22 cellular contexts compared by ENCODE assay signal in genomic region chr2:68041704-68042245, GRCh38.
"Had no signal": no experiment of that assay in that cellular context is flagged by ENCODE, and none has a peak within 500 bp of the region (broad histone marks: within the 10 kb centered on the region; RNA-seq: fewer than 3 reads in every experiment).

No MANE protein-coding gene starts in this region.

- H3K27me3 ChIP-seq: hepatocyte, spleen, stomach, transverse colon had no signal

- H3K4me1 ChIP-seq: spleen had no signal

- H3K9me3 ChIP-seq: spleen, stomach, thoracic aorta, transverse colon had no signal

- H3K4me1 Mint-ChIP-seq: endodermal cell; neural crest cell; stimulated activated memory B cell treated with anti-CD40 and anti-IgM and Interleukin-4, amounts not matched to agents 10 μg/mL and 1 μg/mL and 100 μg/mL, for 72 hours had no signal

- DNase-seq: effector CD4-positive, alpha-beta T cell; endodermal cell; erythroblast; foreskin melanocyte; head of caudate nucleus; kidney; left colon; mesendoderm; naive thymus-derived CD4-positive, alpha-beta T cell; posterior cingulate gyrus; spleen; stimulated activated CD4-positive, alpha-beta T cell treated with anti-CD3 and anti-CD28 coated beads, Interleukin-15, amount 100 ng/mL, for 24 hours; stimulated activated CD4-positive, alpha-beta T cell treated with anti-CD3 and anti-CD28 coated beads, Interleukin-1b, Interleukin-23, amount 100 ng/mL, for 48 hours; stimulated activated CD4-positive, alpha-beta T cell treated with anti-CD3 and anti-CD28 coated beads, Interleukin-4, amount 100 ng/mL, for 24 hours; stomach; substantia nigra; transverse colon had no signal

- H3K27me3 Mint-ChIP-seq: naive thymus-derived CD4-positive, alpha-beta T cell; stimulated activated memory B cell treated with anti-CD40 and anti-IgM and Interleukin-4, amounts not matched to agents 10 μg/mL and 1 μg/mL and 100 μg/mL, for 72 hours had no signal

- H3K27ac ChIP-seq: coronary artery, hepatocyte, spleen, stomach, thoracic aorta, transverse colon had no signal

- H3K27ac Mint-ChIP-seq: endodermal cell; stimulated activated memory B cell treated with anti-CD40 and anti-IgM and Interleukin-4, amounts not matched to agents 10 μg/mL and 1 μg/mL and 100 μg/mL, for 72 hours had no signal

- H3K4me3 ChIP-seq: coronary artery, hepatocyte, spleen, stomach, thoracic aorta, transverse colon had no signal

- H3K9me3 Mint-ChIP-seq: endodermal cell; naive thymus-derived CD4-positive, alpha-beta T cell; neural crest cell; stimulated activated memory B cell treated with anti-CD40 and anti-IgM and Interleukin-4, amounts not matched to agents 10 μg/mL and 1 μg/mL and 100 μg/mL, for 72 hours had no signal

- H3K4me3 Mint-ChIP-seq: endodermal cell; naive thymus-derived CD4-positive, alpha-beta T cell; neural crest cell; stimulated activated memory B cell treated with anti-CD40 and anti-IgM and Interleukin-4, amounts not matched to agents 10 μg/mL and 1 μg/mL and 100 μg/mL, for 72 hours had no signal

- H3K36me3 ChIP-seq: thoracic aorta had no signal
